In the genomic region with DNA sequence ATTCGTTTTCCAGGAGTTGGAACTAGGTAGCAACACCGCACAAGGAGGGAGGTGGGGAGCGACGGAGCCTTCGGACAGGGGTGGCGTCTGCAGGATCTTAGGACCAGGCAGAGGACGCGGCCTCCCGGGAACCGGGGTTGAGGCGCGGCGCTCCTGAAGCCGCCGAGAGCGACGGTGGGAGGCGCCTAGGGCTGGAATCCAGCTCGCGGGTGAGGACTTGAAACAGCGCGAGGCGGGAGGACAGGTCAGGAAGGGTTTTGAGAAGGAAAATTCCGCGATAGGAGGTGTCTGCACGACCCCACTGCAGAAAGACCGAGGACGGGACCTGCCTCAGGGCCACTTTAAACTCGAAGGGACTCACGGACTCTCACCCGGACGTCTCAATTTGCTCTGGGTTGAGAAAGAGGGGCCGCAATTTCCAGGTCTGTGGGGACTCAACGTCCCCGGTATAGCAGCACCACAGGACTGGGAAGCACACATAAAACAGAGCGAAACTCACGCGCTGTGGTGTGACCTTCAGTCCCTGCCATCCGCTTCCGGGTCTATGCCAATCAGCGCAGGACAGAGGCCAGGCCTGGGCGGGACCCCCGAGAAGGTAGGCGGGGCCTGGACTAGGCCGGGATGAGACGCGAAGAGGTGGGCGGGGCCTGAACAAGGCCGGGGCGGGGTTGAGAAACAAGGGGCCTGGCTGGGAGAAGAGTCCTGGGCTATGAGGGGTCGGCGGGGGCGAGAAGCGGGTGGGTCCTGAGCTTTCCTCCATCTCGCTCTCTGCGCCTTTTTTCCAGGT, we compare ENCODE assay signal across 8 cellular contexts. TPM values are rescaled to one million over a fixed set of nuclear protein-coding genes. Genes with fewer than 3 reads are reported as not detected.
DNase-seq lines count a peak whose midpoint lies in the region; ATAC-seq, FAIRE-seq and TF ChIP-seq lines count a peak whose summit lies in the region.

A gene (minus strand): TSS at position 487 of the 787 bp plus-strand sequence. CDS start 7,380 bp downstream, outside the sequence.

- no peaks in the 10 kb centered on the region for H3K27me3 Mint-ChIP-seq in CD8-positive, alpha-beta memory T cell
- H3K27me3 Mint-ChIP-seq in neural progenitor cell (ENCODE audit: insufficient read depth, low read depth): no peaks in the 10 kb centered on the region

- H3K4me3 Mint-ChIP-seq in CD8-positive, alpha-beta memory T cell: peak within 1 kb of the TSS; percentile 93 to 99 (median 95)
- peak within 1 kb of the TSS; percentile 94 for H3K4me3 Mint-ChIP-seq in neural progenitor cell

- peaks cover 10% of the 10 kb centered on the region for H4K20me1 ChIP-seq in neural progenitor cell (ENCODE audit: low read depth)

- no peaks in the 10 kb centered on the region for H3K27me3 ChIP-seq in CD8-positive, alpha-beta memory T cell (ENCODE audit: insufficient read depth, low read length, poor library complexity, severe bottlenecking)
- H3K27me3 ChIP-seq in neural progenitor cell (no peaks in the 10 kb centered on the region), stomach smooth muscle (ENCODE audit: control insufficient read depth in 1 of 2, insufficient read depth in 2 of 2, low read length in 2 of 2) (no peaks in the 10 kb centered on the region)

- H3K4me3 ChIP-seq in CD8-positive, alpha-beta memory T cell (ENCODE audit: low read length): peak within 1 kb of the TSS; percentile 93
- H3K4me3 ChIP-seq in neural progenitor cell: peak within 1 kb of the TSS; percentile 80
- peak within 1 kb of the TSS; percentile 99 for H3K4me3 ChIP-seq in stomach smooth muscle (ENCODE audit: low read length in 2 of 2)

- H3K36me3 ChIP-seq in CD8-positive, alpha-beta memory T cell (ENCODE audit: insufficient read depth, low read length): no peaks in the 10 kb centered on the region
- H3K36me3 ChIP-seq in neural progenitor cell (no peaks in the 10 kb centered on the region), stomach smooth muscle (ENCODE audit: control insufficient read depth in 2 of 2, insufficient read depth in 2 of 2, low read length in 2 of 2) (peaks cover 2 to 5% of the 10 kb centered on the region in 2 donors)

- H3K27ac ChIP-seq in CD8-positive, alpha-beta memory T cell (ENCODE audit: low read depth, low read length): peak within 1 kb of the TSS; percentile 82
- H3K27ac ChIP-seq in neural progenitor cell: peak within 1 kb of the TSS; percentile 93
- H3K27ac ChIP-seq in stomach smooth muscle (ENCODE audit: low read length): peak within 1 kb of the TSS; percentile 88

- DNase-seq in CD8-positive, alpha-beta memory T cell: peak; percentile 86 to 96 (median 92)
- DNase-seq in HS-5 (ENCODE audit: low read depth): peak; percentile 67
- peak; percentile 83 for DNase-seq in RCC 7860 (ENCODE audit: low spot score)
- DNase-seq in activated T-helper 9 cell treated with anti-CD3 and anti-CD28 coated beads, Interleukin-2, amount 50 U/mL, for 16 hours (ENCODE audit: low read depth): peak; percentile 81
- peak; percentile 86 for DNase-seq in fibroblast of the conjunctiva (ENCODE audit: low read depth)
- DNase-seq in neural progenitor cell (ENCODE audit: low spot score): peak; percentile 97

- CTCF ChIA-PET in CD8-positive, alpha-beta memory T cell (lab: Charles Lee): no interaction called here

- H3K9ac ChIP-seq in neural progenitor cell: peak within 1 kb of the TSS; percentile 85
- H3K9ac ChIP-seq in stomach smooth muscle (ENCODE audit: low read length in 2 of 2): peak within 1 kb of the TSS; percentile 93 to 99

- peaks cover 11 to 24% (median 14%) of the 10 kb centered on the region in 3 donors for H3K36me3 Mint-ChIP-seq in CD8-positive, alpha-beta memory T cell
- H3K36me3 Mint-ChIP-seq in neural progenitor cell: peaks cover 23% of the 10 kb centered on the region

- FAIRE-seq in RCC 7860 (lab: Jason Lieb, UNC): peak; percentile 65

- POLR2A ChIA-PET in CD8-positive, alpha-beta memory T cell (lab: Charles Lee): interaction anchor here (0.6 kb wide), 1 partner anchor 168 kb away, joined by 5 read pairs; no protein-coding TSS in a partner anchor

- peak; percentile 91 for ATAC-seq in GM19467 (IDR thresholded peaks at IDR 0.05; ENCODE audit: unreplicated experiment)

- peaks cover 19 to 37% (median 22%) of the 10 kb centered on the region in 3 donors for H3K4me1 Mint-ChIP-seq in CD8-positive, alpha-beta memory T cell
- peaks cover 5% of the 10 kb centered on the region for H3K4me1 Mint-ChIP-seq in neural progenitor cell

- no peak for TF ChIP-seq CTCF in neural progenitor cell (IDR thresholded peaks at IDR 0.05)

- no peaks in the 10 kb centered on the region for H3K9me3 ChIP-seq in CD8-positive, alpha-beta memory T cell (ENCODE audit: low read length)
- H3K9me3 ChIP-seq in neural progenitor cell (ENCODE audit: low read depth): no peaks in the 10 kb centered on the region
- H3K9me3 ChIP-seq in stomach smooth muscle (ENCODE audit: control insufficient read depth in 2 of 2, low read length in 2 of 2): no peaks in the 10 kb centered on the region

- H3F3A ChIP-seq in neural progenitor cell (ENCODE audit: low read depth): peaks cover 18% of the 10 kb centered on the region

- H3K9me3 Mint-ChIP-seq in CD8-positive, alpha-beta memory T cell: peaks cover 0 to 6% (median 2%) of the 10 kb centered on the region in 5 donors
- peaks cover 30% of the 10 kb centered on the region for H3K9me3 Mint-ChIP-seq in neural progenitor cell

- peak within 1 kb of the TSS; percentile 73 to 98 (median 90) for H3K27ac Mint-ChIP-seq in CD8-positive, alpha-beta memory T cell
- peak within 1 kb of the TSS; percentile 82 for H3K27ac Mint-ChIP-seq in neural progenitor cell

- peak within 1 kb of the TSS; percentile 91 for H3K4me2 ChIP-seq in neural progenitor cell

- H3K4me1 ChIP-seq in CD8-positive, alpha-beta memory T cell (ENCODE audit: insufficient read depth, low read length): no peaks in the 10 kb centered on the region
- peaks cover 13% of the 10 kb centered on the region for H3K4me1 ChIP-seq in neural progenitor cell
- peaks cover 10% of the 10 kb centered on the region for H3K4me1 ChIP-seq in stomach smooth muscle (ENCODE audit: control insufficient read depth, insufficient read depth, low read length)

- H3K79me2 ChIP-seq in neural progenitor cell (ENCODE audit: low read depth): peaks cover 44% of the 10 kb centered on the region

- peak within 1 kb of the TSS; percentile 80 for H2AFZ ChIP-seq in neural progenitor cell (replicated peaks)

RNA-seq across cellular contexts. Expression of the gene that starts here (rescaled TPM):
- 1 to 10 TPM; 6.8 to 9.9 TPM for total RNA-seq in CD8-positive, alpha-beta memory T cell
- 7.8 TPM for polyA plus RNA-seq in CD8-positive, alpha-beta memory T cell
- 30.1 and 35.5 TPM in 2 replicates for total RNA-seq in neural progenitor cell (ENCODE audit: low replicate concordance)

Comparison
In these comparisons a context has a peak if more than half of its experiments do, and no peak if none do; other contexts are left out.
1. Peak in every context shown above with its lines: DNase-seq, ATAC-seq, H3K4me3 ChIP-seq and H3K27ac ChIP-seq.